In the genomic region with DNA sequence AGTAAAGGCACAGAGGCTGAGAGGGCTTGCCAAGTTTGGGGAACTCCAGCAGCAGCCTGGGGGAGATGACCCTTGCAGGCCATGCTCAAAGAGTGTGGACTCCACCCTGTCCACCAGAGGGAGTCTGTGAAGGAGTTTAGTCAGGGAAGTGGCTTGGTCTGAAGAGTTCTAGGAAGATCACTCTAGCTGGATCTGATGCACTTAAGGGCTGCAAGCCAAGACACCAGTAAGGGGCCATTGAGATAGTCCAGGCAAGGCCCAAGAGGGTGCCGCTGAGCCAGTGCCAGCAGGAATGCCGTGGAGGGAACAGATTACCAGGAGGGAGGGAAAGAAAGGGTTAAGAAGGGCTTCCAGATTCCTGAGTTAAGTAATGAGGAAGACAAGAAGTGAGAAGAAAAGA, we compare ENCODE assay signal across 1 cellular context.
TF ChIP-seq lines count a peak whose summit lies in the region.

No MANE protein-coding gene starts in this region.

TF ChIP-seq in HepG2, 621 proteins besides CTCF, POLR2A, EP300 and RAD21 (continued from another document):
- TF ChIP-seq, protein P1, sequence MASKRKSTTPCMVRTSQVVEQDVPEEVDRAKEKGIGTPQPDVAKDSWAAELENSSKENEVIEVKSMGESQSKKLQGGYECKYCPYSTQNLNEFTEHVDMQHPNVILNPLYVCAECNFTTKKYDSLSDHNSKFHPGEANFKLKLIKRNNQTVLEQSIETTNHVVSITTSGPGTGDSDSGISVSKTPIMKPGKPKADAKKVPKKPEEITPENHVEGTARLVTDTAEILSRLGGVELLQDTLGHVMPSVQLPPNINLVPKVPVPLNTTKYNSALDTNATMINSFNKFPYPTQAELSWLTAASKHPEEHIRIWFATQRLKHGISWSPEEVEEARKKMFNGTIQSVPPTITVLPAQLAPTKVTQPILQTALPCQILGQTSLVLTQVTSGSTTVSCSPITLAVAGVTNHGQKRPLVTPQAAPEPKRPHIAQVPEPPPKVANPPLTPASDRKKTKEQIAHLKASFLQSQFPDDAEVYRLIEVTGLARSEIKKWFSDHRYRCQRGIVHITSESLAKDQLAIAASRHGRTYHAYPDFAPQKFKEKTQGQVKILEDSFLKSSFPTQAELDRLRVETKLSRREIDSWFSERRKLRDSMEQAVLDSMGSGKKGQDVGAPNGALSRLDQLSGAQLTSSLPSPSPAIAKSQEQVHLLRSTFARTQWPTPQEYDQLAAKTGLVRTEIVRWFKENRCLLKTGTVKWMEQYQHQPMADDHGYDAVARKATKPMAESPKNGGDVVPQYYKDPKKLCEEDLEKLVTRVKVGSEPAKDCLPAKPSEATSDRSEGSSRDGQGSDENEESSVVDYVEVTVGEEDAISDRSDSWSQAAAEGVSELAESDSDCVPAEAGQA (IDR thresholded peaks at IDR 0.05; ENCODE audit: low read depth): no peak
- TF ChIP-seq, protein P1 (CRISPR knock-in tag; IDR thresholded peaks at IDR 0.05; ENCODE audit: borderline replicate concordance): no peak
- TF ChIP-seq NFKBIZ (CRISPR knock-in tag; IDR thresholded peaks at IDR 0.05) (no peak), SAP130 (CRISPR knock-in tag; IDR thresholded peaks at IDR 0.05; ENCODE audit: low read depth) (0 out of 2 replicates have a peak, but pooled peaks have one; percentile 14), XRCC5 (optimal IDR thresholded peaks at IDR 0.05; ENCODE audit: low read length) (peak; percentile 46), MED1 (CRISPR knock-in tag; IDR thresholded peaks at IDR 0.05) (0 out of 2 replicates have a peak, but pooled peaks have one; percentile 37), ZSCAN12 (CRISPR knock-in tag; IDR thresholded peaks at IDR 0.05) (no peak), ZNF652 (CRISPR knock-in tag; IDR thresholded peaks at IDR 0.05; ENCODE audit: borderline replicate concordance, low read depth) (peak; percentile 92), TEAD3 (CRISPR knock-in tag; optimal IDR thresholded peaks at IDR 0.05; ENCODE audit: borderline replicate concordance) (peak; percentile 50), SMC3 (IDR thresholded peaks at IDR 0.05; ENCODE audit: low read length) (peak; percentile 87), IRX3 (CRISPR knock-in tag; IDR thresholded peaks at IDR 0.05; ENCODE audit: borderline replicate concordance, low read depth) (no peak), SALL1 (CRISPR knock-in tag; IDR thresholded peaks at IDR 0.05) (peak; percentile 55), HNRNPUL1 (IDR thresholded peaks at IDR 0.05; ENCODE audit: low read depth, low read length) (no peak), PITX1 (CRISPR knock-in tag; IDR thresholded peaks at IDR 0.05) (0 out of 2 replicates have a peak, but pooled peaks have one; percentile 19), ZNF670 (CRISPR knock-in tag; IDR thresholded peaks at IDR 0.05; ENCODE audit: borderline replicate concordance) (no peak), HDAC1 (CRISPR knock-in tag; IDR thresholded peaks at IDR 0.05) (peak; percentile 36; the same call in 1 of the 2 replicates), ZMYM4 (CRISPR knock-in tag; IDR thresholded peaks at IDR 0.05) (0 out of 2 replicates have a peak, but pooled peaks have one; percentile 32), NR2F6 (IDR thresholded peaks at IDR 0.05) (no peak), NR2F6 (CRISPR knock-in tag; IDR thresholded peaks at IDR 0.05) (0 out of 2 replicates have a peak, but pooled peaks have one; percentile 15), KDM2A (CRISPR knock-in tag; IDR thresholded peaks at IDR 0.05; ENCODE audit: borderline replicate concordance, low read depth) (0 out of 2 replicates have a peak, but pooled peaks have one; percentile 27), HNF4A (CRISPR knock-in tag; IDR thresholded peaks at IDR 0.05) (peak; percentile 7; the same call in 1 of the 2 replicates)
- TF ChIP-seq, protein P2, sequence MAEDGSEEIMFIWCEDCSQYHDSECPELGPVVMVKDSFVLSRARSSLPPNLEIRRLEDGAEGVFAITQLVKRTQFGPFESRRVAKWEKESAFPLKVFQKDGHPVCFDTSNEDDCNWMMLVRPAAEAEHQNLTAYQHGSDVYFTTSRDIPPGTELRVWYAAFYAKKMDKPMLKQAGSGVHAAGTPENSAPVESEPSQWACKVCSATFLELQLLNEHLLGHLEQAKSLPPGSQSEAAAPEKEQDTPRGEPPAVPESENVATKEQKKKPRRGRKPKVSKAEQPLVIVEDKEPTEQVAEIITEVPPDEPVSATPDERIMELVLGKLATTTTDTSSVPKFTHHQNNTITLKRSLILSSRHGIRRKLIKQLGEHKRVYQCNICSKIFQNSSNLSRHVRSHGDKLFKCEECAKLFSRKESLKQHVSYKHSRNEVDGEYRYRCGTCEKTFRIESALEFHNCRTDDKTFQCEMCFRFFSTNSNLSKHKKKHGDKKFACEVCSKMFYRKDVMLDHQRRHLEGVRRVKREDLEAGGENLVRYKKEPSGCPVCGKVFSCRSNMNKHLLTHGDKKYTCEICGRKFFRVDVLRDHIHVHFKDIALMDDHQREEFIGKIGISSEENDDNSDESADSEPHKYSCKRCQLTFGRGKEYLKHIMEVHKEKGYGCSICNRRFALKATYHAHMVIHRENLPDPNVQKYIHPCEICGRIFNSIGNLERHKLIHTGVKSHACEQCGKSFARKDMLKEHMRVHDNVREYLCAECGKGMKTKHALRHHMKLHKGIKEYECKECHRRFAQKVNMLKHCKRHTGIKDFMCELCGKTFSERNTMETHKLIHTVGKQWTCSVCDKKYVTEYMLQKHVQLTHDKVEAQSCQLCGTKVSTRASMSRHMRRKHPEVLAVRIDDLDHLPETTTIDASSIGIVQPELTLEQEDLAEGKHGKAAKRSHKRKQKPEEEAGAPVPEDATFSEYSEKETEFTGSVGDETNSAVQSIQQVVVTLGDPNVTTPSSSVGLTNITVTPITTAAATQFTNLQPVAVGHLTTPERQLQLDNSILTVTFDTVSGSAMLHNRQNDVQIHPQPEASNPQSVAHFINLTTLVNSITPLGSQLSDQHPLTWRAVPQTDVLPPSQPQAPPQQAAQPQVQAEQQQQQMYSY (CRISPR knock-in tag; IDR thresholded peaks at IDR 0.05): no peak
- TF ChIP-seq, protein P3, sequence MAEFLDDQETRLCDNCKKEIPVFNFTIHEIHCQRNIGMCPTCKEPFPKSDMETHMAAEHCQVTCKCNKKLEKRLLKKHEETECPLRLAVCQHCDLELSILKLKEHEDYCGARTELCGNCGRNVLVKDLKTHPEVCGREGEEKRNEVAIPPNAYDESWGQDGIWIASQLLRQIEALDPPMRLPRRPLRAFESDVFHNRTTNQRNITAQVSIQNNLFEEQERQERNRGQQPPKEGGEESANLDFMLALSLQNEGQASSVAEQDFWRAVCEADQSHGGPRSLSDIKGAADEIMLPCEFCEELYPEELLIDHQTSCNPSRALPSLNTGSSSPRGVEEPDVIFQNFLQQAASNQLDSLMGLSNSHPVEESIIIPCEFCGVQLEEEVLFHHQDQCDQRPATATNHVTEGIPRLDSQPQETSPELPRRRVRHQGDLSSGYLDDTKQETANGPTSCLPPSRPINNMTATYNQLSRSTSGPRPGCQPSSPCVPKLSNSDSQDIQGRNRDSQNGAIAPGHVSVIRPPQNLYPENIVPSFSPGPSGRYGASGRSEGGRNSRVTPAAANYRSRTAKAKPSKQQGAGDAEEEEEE (CRISPR knock-in tag; IDR thresholded peaks at IDR 0.05; ENCODE audit: borderline replicate concordance): no peak
- TF ChIP-seq, protein P4, sequence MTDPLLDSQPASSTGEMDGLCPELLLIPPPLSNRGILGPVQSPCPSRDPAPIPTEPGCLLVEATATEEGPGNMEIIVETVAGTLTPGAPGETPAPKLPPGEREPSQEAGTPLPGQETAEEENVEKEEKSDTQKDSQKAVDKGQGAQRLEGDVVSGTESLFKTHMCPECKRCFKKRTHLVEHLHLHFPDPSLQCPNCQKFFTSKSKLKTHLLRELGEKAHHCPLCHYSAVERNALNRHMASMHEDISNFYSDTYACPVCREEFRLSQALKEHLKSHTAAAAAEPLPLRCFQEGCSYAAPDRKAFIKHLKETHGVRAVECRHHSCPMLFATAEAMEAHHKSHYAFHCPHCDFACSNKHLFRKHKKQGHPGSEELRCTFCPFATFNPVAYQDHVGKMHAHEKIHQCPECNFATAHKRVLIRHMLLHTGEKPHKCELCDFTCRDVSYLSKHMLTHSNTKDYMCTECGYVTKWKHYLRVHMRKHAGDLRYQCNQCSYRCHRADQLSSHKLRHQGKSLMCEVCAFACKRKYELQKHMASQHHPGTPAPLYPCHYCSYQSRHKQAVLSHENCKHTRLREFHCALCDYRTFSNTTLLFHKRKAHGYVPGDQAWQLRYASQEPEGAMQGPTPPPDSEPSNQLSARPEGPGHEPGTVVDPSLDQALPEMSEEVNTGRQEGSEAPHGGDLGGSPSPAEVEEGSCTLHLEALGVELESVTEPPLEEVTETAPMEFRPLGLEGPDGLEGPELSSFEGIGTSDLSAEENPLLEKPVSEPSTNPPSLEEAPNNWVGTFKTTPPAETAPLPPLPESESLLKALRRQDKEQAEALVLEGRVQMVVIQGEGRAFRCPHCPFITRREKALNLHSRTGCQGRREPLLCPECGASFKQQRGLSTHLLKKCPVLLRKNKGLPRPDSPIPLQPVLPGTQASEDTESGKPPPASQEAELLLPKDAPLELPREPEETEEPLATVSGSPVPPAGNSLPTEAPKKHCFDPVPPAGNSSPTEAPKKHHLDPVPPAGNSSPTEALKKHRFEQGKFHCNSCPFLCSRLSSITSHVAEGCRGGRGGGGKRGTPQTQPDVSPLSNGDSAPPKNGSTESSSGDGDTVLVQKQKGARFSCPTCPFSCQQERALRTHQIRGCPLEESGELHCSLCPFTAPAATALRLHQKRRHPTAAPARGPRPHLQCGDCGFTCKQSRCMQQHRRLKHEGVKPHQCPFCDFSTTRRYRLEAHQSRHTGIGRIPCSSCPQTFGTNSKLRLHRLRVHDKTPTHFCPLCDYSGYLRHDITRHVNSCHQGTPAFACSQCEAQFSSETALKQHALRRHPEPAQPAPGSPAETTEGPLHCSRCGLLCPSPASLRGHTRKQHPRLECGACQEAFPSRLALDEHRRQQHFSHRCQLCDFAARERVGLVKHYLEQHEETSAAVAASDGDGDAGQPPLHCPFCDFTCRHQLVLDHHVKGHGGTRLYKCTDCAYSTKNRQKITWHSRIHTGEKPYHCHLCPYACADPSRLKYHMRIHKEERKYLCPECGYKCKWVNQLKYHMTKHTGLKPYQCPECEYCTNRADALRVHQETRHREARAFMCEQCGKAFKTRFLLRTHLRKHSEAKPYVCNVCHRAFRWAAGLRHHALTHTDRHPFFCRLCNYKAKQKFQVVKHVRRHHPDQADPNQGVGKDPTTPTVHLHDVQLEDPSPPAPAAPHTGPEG (CRISPR knock-in tag; IDR thresholded peaks at IDR 0.05): 0 out of 2 replicates have a peak, but pooled peaks have one; percentile 23
